9 cellular contexts compared by ENCODE assay signal in genomic region chr5:55220433-55221185, GRCh38. TPM values are rescaled to one million over a fixed set of nuclear protein-coding genes. Genes with fewer than 3 reads are reported as not detected.
DNase-seq lines count a peak whose midpoint lies in the region; ATAC-seq, FAIRE-seq and TF ChIP-seq lines count a peak whose summit lies in the region.
"Had no signal": no experiment of that assay in that cellular context is flagged by ENCODE, and none has a peak within 500 bp of the region (broad histone marks: within the 10 kb centered on the region; RNA-seq: fewer than 3 reads in every experiment).

No MANE protein-coding gene starts in this region.

- H3K27ac ChIP-seq in heart right ventricle (no peak overlapping the region), right atrium auricular region (no peak overlapping the region)

- TF ChIP-seq POLR2A in H54 (IDR thresholded peaks at IDR 0.05; ENCODE audit: low read depth, low read length), result no peak

- TF ChIP-seq CTCF in heart right ventricle (IDR thresholded peaks at IDR 0.05), result peak in 1 of 9 donors; percentile 11
- TF ChIP-seq CTCF in right atrium auricular region (IDR thresholded peaks at IDR 0.05), result no peak
- TF ChIP-seq CTCF in chondrocyte (IDR thresholded peaks at IDR 0.05), result peak; percentile 51
- TF ChIP-seq CTCF in mesothelial cell of epicardium (IDR thresholded peaks at IDR 0.05; ENCODE audit: unreplicated experiment), result no peak
- TF ChIP-seq CTCF in type B pancreatic cell (conservative IDR thresholded peaks at IDR 0.05), result peak; percentile 22

- no peak for FAIRE-seq in H54 (lab: Jason Lieb, UNC)

- no peak for DNase-seq in heart right ventricle
- DNase-seq in right atrium auricular region (ENCODE audit: low spot score), result no peak
- DNase-seq in chondrocyte (ENCODE audit: low spot score), result no peak
- no peak for DNase-seq in mesothelial cell of epicardium (ENCODE audit: low spot score in 2 of 2, unreplicated experiment in 2 of 2)
- DNase-seq in type B pancreatic cell (ENCODE audit: extremely low spot score, unreplicated experiment), result no peak
- no peak for DNase-seq in dedifferentiated amniotic fluid mesenchymal stem cell (ENCODE audit: extremely low spot score)
- no peak for DNase-seq in stimulated activated naive CD4-positive, alpha-beta T cell treated with Interleukin-2 at 50 U/mL for 16 hours (lab: John Stamatoyannopoulos, UW)
- DNase-seq in H54 (ENCODE audit: insufficient read length, low spot score), result no peak
- DNase-seq: DMS79 had no signal

- ATAC-seq in heart right ventricle, result peak in 7 of 8 donors; percentile 23 to 59 (median 42)

- H3K27ac Mint-ChIP-seq in chondrocyte (ENCODE audit: unreplicated experiment) (no peak overlapping the region), mesothelial cell of epicardium (no peak overlapping the region), type B pancreatic cell (peak overlapping the region; percentile 67)

- 2 to 3% methylated on average over 61 to 62 of the region's 62 CpGs for WGBS in heart right ventricle, 2 donors

- H3K36me3 Mint-ChIP-seq in chondrocyte (ENCODE audit: low read depth) (peaks cover 5% of the 10 kb centered on the region), mesothelial cell of epicardium (no peaks in the 10 kb centered on the region), type B pancreatic cell (peaks cover 4% of the 10 kb centered on the region)

- H3K27me3 ChIP-seq in heart right ventricle, result peaks cover 43 to 98% (median 91%) of the 10 kb centered on the region in 7 donors
- peaks cover 43 to 45% of the 10 kb centered on the region in 2 donors for H3K27me3 ChIP-seq in right atrium auricular region

- no peaks in the 10 kb centered on the region for H3K9me3 ChIP-seq in heart right ventricle
- H3K9me3 ChIP-seq in right atrium auricular region, result no peaks in the 10 kb centered on the region

- H3K27me3 Mint-ChIP-seq in chondrocyte (ENCODE audit: low read depth) (peaks cover 76% of the 10 kb centered on the region), mesothelial cell of epicardium (ENCODE audit: low read depth) (peaks cover 82% of the 10 kb centered on the region), type B pancreatic cell (peaks cover 83% of the 10 kb centered on the region)

- H3K4me1 ChIP-seq in heart right ventricle (peaks cover 0 to 26% (median 12%) of the 10 kb centered on the region in 9 donors), right atrium auricular region (peaks cover 0 to 23% of the 10 kb centered on the region in 2 donors)

- peak overlapping the region in 8 of 10 donors; percentile 6 to 45 (median 36) for H3K4me3 ChIP-seq in heart right ventricle
- H3K4me3 ChIP-seq in right atrium auricular region, result peak overlapping the region in 1 of 2 donors; percentile 33

- H3K9me3 Mint-ChIP-seq in chondrocyte (ENCODE audit: low read depth) (no peaks in the 10 kb centered on the region), mesothelial cell of epicardium (no peaks in the 10 kb centered on the region), type B pancreatic cell (no peaks in the 10 kb centered on the region)

- H3K36me3 ChIP-seq in heart right ventricle (no peaks in the 10 kb centered on the region), right atrium auricular region (no peaks in the 10 kb centered on the region)

- intact Hi-C loops in heart right ventricle (cut with DNase I), result loop anchor here in 2 of 10 donors (5.0 to 10.0 kb wide), 2 partner anchors 43 to 46 kb away; partner anchors contain the start of gene CDC20B (in 1 of the 2)

- H3K4me1 Mint-ChIP-seq in chondrocyte (ENCODE audit: low read depth), result peaks cover 19% of the 10 kb centered on the region
- H3K4me1 Mint-ChIP-seq in mesothelial cell of epicardium, result peaks cover 31% of the 10 kb centered on the region
- peaks cover 14% of the 10 kb centered on the region for H3K4me1 Mint-ChIP-seq in type B pancreatic cell (ENCODE audit: unreplicated experiment)

- H3K4me3 Mint-ChIP-seq in chondrocyte (ENCODE audit: unreplicated experiment) (peak overlapping the region; percentile 69), mesothelial cell of epicardium (peak overlapping the region; percentile 68), type B pancreatic cell (peak overlapping the region; percentile 84)

RNA-seq across cellular contexts. Expression of gene MCIDAS, which starts 6.5 kb away (rescaled TPM):
- total RNA-seq in heart right ventricle, result not detected
- polyA plus RNA-seq in heart right ventricle, result not detected
- total RNA-seq in right atrium auricular region, result not detected
- 0.15 TPM in 1 of 3 replicates, not detected in the others for total RNA-seq in chondrocyte
- total RNA-seq in mesothelial cell of epicardium, result not detected in 3 replicates
- total RNA-seq in type B pancreatic cell (ENCODE audit: low replicate concordance), result 0.17 and 0.36 TPM in 2 replicates

RNA-seq across cellular contexts. Expression of gene CCNO, which starts 12.8 kb away (rescaled TPM):
- under 1 TPM in 2 of 10 donors, not detected in 8; 0.15 to 0.41 TPM for total RNA-seq in heart right ventricle
- polyA plus RNA-seq in heart right ventricle, result under 1 TPM in 1 of 2 donors, not detected in 1; 0.07 TPM
- total RNA-seq in right atrium auricular region, result under 1 TPM in 1 of 2 donors, not detected in 1; 0.28 TPM
- 1.7 to 2.0 TPM in 2 of 3 replicates, not detected in the other for total RNA-seq in chondrocyte
- 0.20 to 0.80 TPM (median 0.45 TPM) in 3 replicates for total RNA-seq in mesothelial cell of epicardium
- 1.6 and 2.7 TPM in 2 replicates for total RNA-seq in type B pancreatic cell (ENCODE audit: low replicate concordance)

RNA-seq across cellular contexts. Expression of gene CDC20B, which starts 47.6 kb away (rescaled TPM):
- total RNA-seq in heart right ventricle (not detected), right atrium auricular region (not detected), chondrocyte (not detected in 3 replicates), mesothelial cell of epicardium (0.09 to 0.16 TPM in 2 of 3 replicates, not detected in the other), type B pancreatic cell (ENCODE audit: low replicate concordance) (0.38 and 0.92 TPM in 2 replicates)
- polyA plus RNA-seq in heart right ventricle, result not detected

Comparison
In these comparisons a context has a peak if more than half of its experiments do, and no peak if none do; other contexts are left out.
1. CTCF ChIP-seq: peak in chondrocyte (single experiment) and type B pancreatic cell (single experiment); none in right atrium auricular region (0 of 2) and mesothelial cell of epicardium (single experiment).
2. Peak in every context shown above with its lines, with median percentiles within 50 percentile points of each other: H3K4me3 Mint-ChIP-seq.